ENCODE assay signal across 12 cellular contexts in genomic region chr14:72292689-72293024, GRCh38.
"Had no signal": no experiment of that assay in that cellular context is flagged by ENCODE, and none has a peak within 500 bp of the region (broad histone marks: within the 10 kb centered on the region; RNA-seq: fewer than 3 reads in every experiment).

No MANE protein-coding gene starts in this region.

- H3K9me3 Mint-ChIP-seq: activated T-helper 1 cell treated with anti-CD3 and anti-CD28 coated beads, Interleukin-12 subunit alpha, Interleukin-12 subunit beta, Interleukin-2, Interleukin-4 antibody, amounts not matched to agents 30 ng/mL and 10 ng/mL and 1 ng/mL, durations not matched to agents 14 hours and 24 hours and 36 hours; memory B cell; natural killer cell treated with Interleukin-12 subunit alpha and Interleukin-12 subunit beta and Interleukin-15 and Interleukin-18, amount 100 ng/mL, for 72 hours had no signal

- H3K36me3 Mint-ChIP-seq: memory B cell; natural killer cell treated with Interleukin-12 subunit alpha and Interleukin-12 subunit beta and Interleukin-15 and Interleukin-18, amount 100 ng/mL, for 72 hours had no signal

- H3K27me3 ChIP-seq: ascending aorta, cardiac muscle cell, colonic mucosa, foreskin keratinocyte, ovary had no signal

- H3K27ac Mint-ChIP-seq: activated T-helper 1 cell treated with anti-CD3 and anti-CD28 coated beads, Interleukin-12 subunit alpha, Interleukin-12 subunit beta, Interleukin-2, Interleukin-4 antibody, amounts not matched to agents 30 ng/mL and 10 ng/mL and 1 ng/mL, durations not matched to agents 14 hours and 24 hours and 36 hours; memory B cell; natural killer cell treated with Interleukin-12 subunit alpha and Interleukin-12 subunit beta and Interleukin-15 and Interleukin-18, amount 100 ng/mL, for 72 hours had no signal

- DNase-seq: activated CD4-positive, alpha-beta T cell treated with anti-CD3 and anti-CD28 coated beads for 1 hour; activated naive CD4-positive, alpha-beta T cell; colonic mucosa; stimulated activated naive CD4-positive, alpha-beta T cell treated with Interleukin-2 at 50 U/mL for 16 hours had no signal

- H3K36me3 ChIP-seq: ascending aorta, cardiac muscle cell, colonic mucosa, ovary, thoracic aorta had no signal

- H3K4me3 Mint-ChIP-seq: activated T-helper 1 cell treated with anti-CD3 and anti-CD28 coated beads, Interleukin-12 subunit alpha, Interleukin-12 subunit beta, Interleukin-2, Interleukin-4 antibody, amounts not matched to agents 30 ng/mL and 10 ng/mL and 1 ng/mL, durations not matched to agents 14 hours and 24 hours and 36 hours; memory B cell; natural killer cell treated with Interleukin-12 subunit alpha and Interleukin-12 subunit beta and Interleukin-15 and Interleukin-18, amount 100 ng/mL, for 72 hours had no signal

- H3K4me1 Mint-ChIP-seq: memory B cell had no signal

- H3K9me3 ChIP-seq: ascending aorta, colonic mucosa, ovary, thoracic aorta had no signal

- H3K27ac ChIP-seq: ascending aorta, cardiac muscle cell, colonic mucosa, foreskin keratinocyte, thoracic aorta had no signal

- H3K4me1 ChIP-seq: ascending aorta, colonic mucosa, foreskin keratinocyte had no signal

- H3K4me3 ChIP-seq: ascending aorta, cardiac muscle cell, colonic mucosa, ovary, thoracic aorta had no signal

- ATAC-seq: natural killer cell treated with Interleukin-12 subunit alpha and Interleukin-12 subunit beta and Interleukin-15 and Interleukin-18, amount 100 ng/mL, for 72 hours had no signal
